In the genomic region with DNA sequence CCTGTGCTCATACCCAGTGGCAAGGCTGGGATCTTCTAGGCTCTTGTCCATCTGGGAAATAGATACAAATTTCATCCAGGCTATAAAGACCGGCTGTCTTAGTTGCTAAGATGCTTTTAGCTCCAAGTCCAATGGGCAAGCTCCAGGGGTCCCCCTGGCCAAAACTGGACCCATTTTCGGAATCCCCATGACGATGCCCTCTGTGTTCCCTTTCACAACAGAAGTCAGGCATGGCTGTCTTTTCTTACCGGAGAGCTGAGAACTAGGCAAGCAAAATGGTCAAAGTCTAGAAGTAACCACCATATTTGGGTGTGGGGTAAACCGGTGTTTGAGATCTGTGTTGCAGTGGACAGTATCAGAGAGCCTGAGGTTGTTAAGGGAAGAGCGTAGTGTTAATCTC, we compare ENCODE assay signal across 9 cellular contexts. TPM values are rescaled to one million over a fixed set of nuclear protein-coding genes. Genes with fewer than 3 reads are reported as not detected.
A peak's percentile ranks its signal among the peaks of the same experiment; 100 is the strongest.
DNase-seq lines count a peak whose midpoint lies in the region; ATAC-seq, FAIRE-seq and TF ChIP-seq lines count a peak whose summit lies in the region.
"Had no signal": no experiment of that assay in that cellular context is flagged by ENCODE, and none has a peak within 500 bp of the region (broad histone marks: within the 10 kb centered on the region; RNA-seq: fewer than 3 reads in every experiment).

No MANE protein-coding gene starts in this region.

- intact Hi-C loops in CD14-positive monocyte (cut with micrococcal nuclease), result loop anchor here in 1 of 2 donors (10.0 kb wide), 1 partner anchor 116 kb away; no protein-coding TSS in a partner anchor

- H3K4me1 Mint-ChIP-seq in CD14-positive monocyte, result peaks cover 17% of the 10 kb centered on the region
- peaks cover 10% of the 10 kb centered on the region for H3K4me1 Mint-ChIP-seq in neural crest cell

- DNase-seq in CD14-positive monocyte (ENCODE audit: low spot score) (no peak), MM.1S (no peak), neural crest cell (ENCODE audit: low read depth, low spot score) (no peak), GM13976 (ENCODE audit: low spot score) (no peak), H54 (ENCODE audit: insufficient read length, low spot score) (no peak)

- H3K9ac ChIP-seq in MM.1S (ENCODE audit: low read length) (peak overlapping the region; percentile 100; the same call in 1 of the 2 replicates), duodenal mucosa (ENCODE audit: low read depth in 1 of 2, low read length in 2 of 2) (peak overlapping the region; percentile 99)

- H3K27me3 ChIP-seq in MM.1S (replicated peaks; ENCODE audit: insufficient read depth, low read length) (no peaks in the 10 kb centered on the region), duodenal mucosa (ENCODE audit: control insufficient read depth in 1 of 2, insufficient read depth in 2 of 2, low read length in 2 of 2) (no peaks in the 10 kb centered on the region)
- H3K27me3 ChIP-seq: right atrium auricular region had no signal

- peaks cover 14% of the 10 kb centered on the region; the same call in 1 of the 2 replicates for H3F3A ChIP-seq in MM.1S (ENCODE audit: insufficient read depth, low read length)

- no peaks in the 10 kb centered on the region for H4K20me1 ChIP-seq in MM.1S (ENCODE audit: insufficient read depth, low read length)

- no peaks in the 10 kb centered on the region for H3K9me3 Mint-ChIP-seq in CD14-positive monocyte
- H3K9me3 Mint-ChIP-seq in neural crest cell, result no peaks in the 10 kb centered on the region

- TF ChIP-seq POLR2A in H54 (IDR thresholded peaks at IDR 0.05; ENCODE audit: low read depth, low read length), result no peak

- H3K27me3 Mint-ChIP-seq in CD14-positive monocyte (ENCODE audit: low read depth in 3 of 3), result peaks cover 0 to 1% (median 0%) of the 10 kb centered on the region in 3 donors
- H3K27me3 Mint-ChIP-seq in neural crest cell (ENCODE audit: low read depth), result no peaks in the 10 kb centered on the region

- H3K4me3 ChIP-seq in MM.1S (ENCODE audit: low read length) (peak overlapping the region; percentile 100), duodenal mucosa (ENCODE audit: low read depth in 1 of 2, low read length in 2 of 2) (peak overlapping the region; percentile 92 to 97)

- ATAC-seq in HG02840 (IDR thresholded peaks at IDR 0.05; ENCODE audit: low FRiP score, unreplicated experiment) (no peak), HG03354 (IDR thresholded peaks at IDR 0.05; ENCODE audit: poor library complexity, severe bottlenecking, unreplicated experiment) (no peak)

- peak overlapping the region; percentile 99 to 100 (median 100) for H3K27ac Mint-ChIP-seq in CD14-positive monocyte
- H3K27ac Mint-ChIP-seq in neural crest cell (ENCODE audit: unreplicated experiment), result no peak overlapping the region

- no peaks in the 10 kb centered on the region for H3K9me2 ChIP-seq in MM.1S (replicated peaks; ENCODE audit: insufficient read depth, low read length)

- H3K27ac ChIP-seq in MM.1S (ENCODE audit: low read length) (no peak overlapping the region), duodenal mucosa (ENCODE audit: low read depth, low read length) (peak overlapping the region; percentile 100)

- in situ Hi-C loops in GM13976 (cut with MboI; ENCODE audit: low sequenced_read_pairs, unreplicated experiment), result no loop called here

- peaks cover 20% of the 10 kb centered on the region for H3K79me2 ChIP-seq in MM.1S (ENCODE audit: low read length)

- FAIRE-seq in H54 (lab: Jason Lieb, UNC), result no peak

- H3K36me3 ChIP-seq in MM.1S (replicated peaks; ENCODE audit: insufficient read depth, low read length) (no peaks in the 10 kb centered on the region), duodenal mucosa (ENCODE audit: control insufficient read depth in 1 of 2, insufficient read depth in 2 of 2, low read length in 2 of 2) (peaks cover 19 to 28% of the 10 kb centered on the region in 2 donors)

- peaks cover 10% of the 10 kb centered on the region; the same call in 1 of the 2 replicates for H3K4me1 ChIP-seq in MM.1S (ENCODE audit: low read length)
- H3K4me1 ChIP-seq in duodenal mucosa (ENCODE audit: control insufficient read depth in 1 of 2, insufficient read depth in 2 of 2, low read length in 2 of 2), result peaks cover 27 to 59% of the 10 kb centered on the region in 2 donors

- peak overlapping the region; percentile 59 for H3K4me2 ChIP-seq in MM.1S (ENCODE audit: low read depth, low read length)

- H3K9me3 ChIP-seq in MM.1S (replicated peaks; ENCODE audit: insufficient read depth, low read length), result no peaks in the 10 kb centered on the region
- H3K9me3 ChIP-seq in duodenal mucosa (ENCODE audit: control insufficient read depth in 1 of 2, low read length in 2 of 2), result no peaks in the 10 kb centered on the region
- H3K9me3 ChIP-seq: right atrium auricular region had no signal

- TF ChIP-seq CTCF in CD14-positive monocyte (IDR thresholded peaks at IDR 0.05), result no peak
- TF ChIP-seq CTCF in MM.1S (IDR thresholded peaks at IDR 0.05; ENCODE audit: low read length), result no peak
- TF ChIP-seq CTCF in neural crest cell (conservative IDR thresholded peaks at IDR 0.05), result no peak
- no peak for TF ChIP-seq CTCF in GM13976 (IDR thresholded peaks at IDR 0.05; ENCODE audit: borderline replicate concordance, control extremely low read depth, extremely low read depth, insufficient read depth, missing control alignments)

- H2AFZ ChIP-seq in MM.1S (ENCODE audit: low read length), result 0 out of 2 replicates have a peak overlapping the region, but pooled peaks have one; percentile 99

- H3K36me3 Mint-ChIP-seq in CD14-positive monocyte (peaks cover 31 to 38% of the 10 kb centered on the region in 2 donors), neural crest cell (ENCODE audit: low read depth) (no peaks in the 10 kb centered on the region)

- H3K4me3 Mint-ChIP-seq in CD14-positive monocyte (peak overlapping the region; percentile 90 to 97), neural crest cell (peak overlapping the region; percentile 99)

RNA-seq across cellular contexts. Expression of a gene that starts 1.0 kb away (rescaled TPM):
- polyA plus RNA-seq in CD14-positive monocyte, result 1 to 10 TPM; 8.3 to 8.4 TPM
- 6.1 and 9.7 TPM in 2 replicates for total RNA-seq in neural crest cell

RNA-seq across cellular contexts. Expression of a gene that starts 10.2 kb away (rescaled TPM):
- 10 to 100 TPM; 27.3 to 33.4 TPM for polyA plus RNA-seq in CD14-positive monocyte
- total RNA-seq in neural crest cell, result 114 and 119 TPM in 2 replicates

RNA-seq across cellular contexts. Expression of a gene that starts 27.4 kb away (rescaled TPM):
- polyA plus RNA-seq in CD14-positive monocyte, result under 1 TPM; 0.15 to 0.25 TPM
- 2.4 and 3.2 TPM in 2 replicates for total RNA-seq in neural crest cell

RNA-seq across cellular contexts. Expression of a gene that starts 43.1 kb away (rescaled TPM):
- 100 to 1,000 TPM in 1 of 2 donors, 10 to 100 TPM in 1; 92.8 to 120 TPM for polyA plus RNA-seq in CD14-positive monocyte
- total RNA-seq in neural crest cell, result 4.3 and 4.4 TPM in 2 replicates

RNA-seq across cellular contexts. Expression of a gene that starts 49.7 kb away (rescaled TPM):
- polyA plus RNA-seq in CD14-positive monocyte, result 100 to 1,000 TPM; 176 to 199 TPM
- total RNA-seq in neural crest cell, result 30.7 and 31.7 TPM in 2 replicates
